Comparison of ENCODE assay signal across 25 cellular contexts in genomic region chr1:93668951-93669350, GRCh38. TPM values are rescaled to one million over a fixed set of nuclear protein-coding genes. Genes with fewer than 3 reads are reported as not detected.
DNase-seq lines count a peak whose midpoint lies in the region; ATAC-seq and TF ChIP-seq lines count a peak whose summit lies in the region.
"Had no signal": no experiment of that assay in that cellular context is flagged by ENCODE, and none has a peak within 500 bp of the region (broad histone marks: within the 10 kb centered on the region; RNA-seq: fewer than 3 reads in every experiment).

No MANE protein-coding gene starts in this region.

- H4K20me1 ChIP-seq in HCT116 (ENCODE audit: insufficient read depth): peaks cover 13% of the 10 kb centered on the region; the same call in 1 of the 2 replicates

- H3K9me2 ChIP-seq in HCT116 (ENCODE audit: insufficient read depth): no peaks in the 10 kb centered on the region

- ATAC-seq in HCT116 (no peak), RWPE2 (ENCODE audit: low read depth) (no peak), GM21447 (IDR thresholded peaks at IDR 0.05; ENCODE audit: unreplicated experiment) (no peak), HG03460 (IDR thresholded peaks at IDR 0.05; ENCODE audit: unreplicated experiment) (no peak)
- ATAC-seq: body of pancreas, GM23338, T-helper 17 cell had no signal

- RAD21 ChIA-PET in HCT116 (lab: Charles Lee; ENCODE audit: low non-redundant PET in 1 of 2, low total read pairs in 2 of 2, uncharacterized antibody in 2 of 2, unreplicated experiment in 2 of 2): no interaction called here

- no peak for TF ChIP-seq RAD21 in HCT116 (IDR thresholded peaks at IDR 0.05; ENCODE audit: low read depth)

- H3K36me3 ChIP-seq in HCT116 (ENCODE audit: control insufficient read depth in 1 of 2, insufficient read depth in 2 of 2, low read length in 2 of 2): peaks cover 0 to 43% of the 10 kb centered on the region in 2 experiments; a peak in 2 of 4 replicates
- H3K36me3 ChIP-seq in RWPE2 (ENCODE audit: low read depth): peaks cover 100% of the 10 kb centered on the region
- H3K36me3 ChIP-seq in suprapubic skin: no peaks in the 10 kb centered on the region
- H3K36me3 ChIP-seq: adrenal gland, tibial nerve had no signal

- CTCF ChIA-PET in HCT116 (lab: Charles Lee): interaction anchor here (1.3 to 1.5 kb wide), 2 partner anchors 145 to 175 kb away, joined by 3 read pairs; no protein-coding TSS in a partner anchor

- no peak for TF ChIP-seq EP300 in suprapubic skin (IDR thresholded peaks at IDR 0.05)

- 82% methylated on average over 5 of the region's 5 CpGs for WGBS in suprapubic skin

- H3K27me3 ChIP-seq in HCT116 (ENCODE audit: insufficient read depth, low read length) (no peaks in the 10 kb centered on the region), RWPE2 (ENCODE audit: insufficient read depth, poor library complexity, severe bottlenecking) (no peaks in the 10 kb centered on the region), suprapubic skin (no peaks in the 10 kb centered on the region)
- H3K27me3 ChIP-seq: adrenal gland, body of pancreas, spleen, tibial nerve had no signal

- no TSS peak for BruUV-seq in HCT116 (replicated peaks; lab: Mats Ljungman, UMichigan)

- peak overlapping the region; percentile 2; the same call in 1 of the 2 replicates for H3K9ac ChIP-seq in HCT116 (ENCODE audit: low read length)
- H3K9ac ChIP-seq: parathyroid adenoma had no signal

- no peak for DNase-seq in HCT116 (ENCODE audit: low read depth, low spot score)
- no peak for DNase-seq in RWPE2 (ENCODE audit: low spot score)
- peak; percentile 34 for DNase-seq in fibroblast of gingiva (ENCODE audit: low read depth)
- no peak for DNase-seq in suprapubic skin (ENCODE audit: low spot score in 2 of 2)
- no peak for DNase-seq in NCI-H128 (lab: John Stamatoyannopoulos, UW; ENCODE audit: unreplicated experiment)
- DNase-seq: activated CD4-positive, alpha-beta T cell treated with anti-CD3 and anti-CD28 coated beads, Interleukin-2, amount 50 U/mL, for 48 hours; activated naive CD4-positive, alpha-beta T cell treated with Interleukin-2 at 50 U/mL for 16 hours; adrenal gland; body of pancreas; cerebellar nuclear complex; DMS79; immature natural killer cell; left cardiac atrium; mammary epithelial cell; NCI-H1694 treated with DMSO at 0.1 percent for 48 hours; NCI-H446 treated with DMSO at 0.1 percent for 48 hours; NCI-H774; spleen; stimulated activated CD4-positive, alpha-beta T cell treated with anti-CD3 and anti-CD28 coated beads, Interleukin-2, amount 100 ng/mL, for 24 hours; T-helper 17 cell had no signal

- POLR2A ChIA-PET in HCT116 (lab: Charles Lee): no interaction called here

- H3K9me3 ChIP-seq in HCT116 (ENCODE audit: control insufficient read depth in 1 of 2, insufficient read depth in 1 of 2, low read depth in 1 of 2, low read length in 2 of 2) (no peaks in the 10 kb centered on the region), RWPE2 (ENCODE audit: severe bottlenecking) (no peaks in the 10 kb centered on the region), suprapubic skin (no peaks in the 10 kb centered on the region)
- H3K9me3 ChIP-seq: adrenal gland, body of pancreas, spleen, tibial nerve had no signal

- H3K4me1 ChIP-seq in HCT116 (ENCODE audit: control insufficient read depth in 1 of 2, insufficient read depth in 2 of 2, low read length in 2 of 2) (peaks cover 59 to 93% of the 10 kb centered on the region in 2 experiments), RWPE2 (ENCODE audit: insufficient read depth, poor library complexity, severe bottlenecking) (peaks cover 89% of the 10 kb centered on the region), suprapubic skin (peaks cover 97% of the 10 kb centered on the region)

- TF ChIP-seq POLR2A in HCT116 (IDR thresholded peaks at IDR 0.05; ENCODE audit: borderline replicate concordance, extremely low read depth, insufficient read depth, insufficient read length) (no peak), suprapubic skin (IDR thresholded peaks at IDR 0.05) (no peak)

- no peak overlapping the region for H3K4me3 ChIP-seq in HCT116 (replicated peaks in 1 of 2; ENCODE audit: low read depth in 1 of 2, low read length in 2 of 2)
- H3K4me3 ChIP-seq in RWPE2 (ENCODE audit: severe bottlenecking): no peak overlapping the region
- no peak overlapping the region for H3K4me3 ChIP-seq in suprapubic skin
- H3K4me3 ChIP-seq: adrenal gland, body of pancreas, GM23338, spleen, tibial nerve had no signal

- H3K79me2 ChIP-seq in HCT116 (ENCODE audit: insufficient read depth, low read length): peaks cover 98% of the 10 kb centered on the region
- H3K79me2 ChIP-seq: parathyroid adenoma had no signal

- intact Hi-C loops in HCT116 (cut with micrococcal nuclease): no loop called here

- no peak overlapping the region for H3K4me2 ChIP-seq in HCT116 (ENCODE audit: low read length)
- H3K4me2 ChIP-seq: GM23338 had no signal

- H2AFZ ChIP-seq in HCT116 (ENCODE audit: low read depth, low read length, poor library complexity, severe bottlenecking): no peak overlapping the region
- H2AFZ ChIP-seq: GM23338, parathyroid adenoma had no signal

- no peak overlapping the region for H3K27ac ChIP-seq in HCT116 (ENCODE audit: low read depth, low read length)
- peak overlapping the region; percentile 94 for H3K27ac ChIP-seq in RWPE2 (ENCODE audit: poor library complexity, severe bottlenecking)
- H3K27ac ChIP-seq in suprapubic skin: peak overlapping the region; percentile 21
- H3K27ac ChIP-seq: body of pancreas, parathyroid adenoma, spleen had no signal

- TF ChIP-seq CTCF in HCT116 (IDR thresholded peaks at IDR 0.05 in 2 of 3, conservative IDR thresholded peaks at IDR 0.05 in 1 of 3; ENCODE audit: borderline replicate concordance in 1 of 3, insufficient read depth in 1 of 3, low read depth in 2 of 3, low read length in 2 of 3): no peak
- no peak for TF ChIP-seq CTCF in RWPE2 (IDR thresholded peaks at IDR 0.05; ENCODE audit: poor library complexity, severe bottlenecking)
- TF ChIP-seq CTCF in suprapubic skin (IDR thresholded peaks at IDR 0.05): no peak

TF ChIP-seq in HCT116, 20 proteins besides CTCF, POLR2A, EP300 and RAD21:
- TF ChIP-seq EGR1 (IDR thresholded peaks at IDR 0.05; ENCODE audit: low read depth) (no peak), EZH2 (IDR thresholded peaks at IDR 0.05) (no peak), ZBTB33 (IDR thresholded peaks at IDR 0.05; ENCODE audit: extremely low read depth, insufficient replicate concordance, low read length) (no peak), SP1 (IDR thresholded peaks at IDR 0.05; ENCODE audit: low read depth) (no peak), POLR2AphosphoS5 (IDR thresholded peaks at IDR 0.05; ENCODE audit: low read depth, low read length) (no peak), JUND (IDR thresholded peaks at IDR 0.05) (no peak), REST (IDR thresholded peaks at IDR 0.05; ENCODE audit: low read depth) (no peak), ZNF274 (IDR thresholded peaks at IDR 0.05; ENCODE audit: low read depth, low read length) (no peak), CBX3 (IDR thresholded peaks at IDR 0.05; ENCODE audit: low read depth) (no peak), ATF3 (IDR thresholded peaks at IDR 0.05) (no peak), SRF (IDR thresholded peaks at IDR 0.05; ENCODE audit: low read depth) (no peak)

RNA-seq across cellular contexts. Expression of gene BCAR3, which starts 12.7 kb away (rescaled TPM):
- total RNA-seq in HCT116 (2021; ENCODE audit: unreplicated experiment) (24.5 TPM), suprapubic skin (10 to 100 TPM; 15.9 to 49.6 (median 30.8) TPM)
- polyA plus RNA-seq in HCT116 (2012): 43.6 and 47.9 TPM in 2 replicates
